In genomic region chr1:6497867-6498575, GRCh38 we compare ENCODE assay signal across 8 cellular contexts. TPM values are rescaled to one million over a fixed set of nuclear protein-coding genes. Genes with fewer than 3 reads are reported as not detected.
DNase-seq lines count a peak whose midpoint lies in the region; ATAC-seq and TF ChIP-seq lines count a peak whose summit lies in the region.

No MANE protein-coding gene starts in this region.

- no peak overlapping the region; the same call in 1 of the 2 replicates for H3K9ac ChIP-seq in SK-N-SH

- H4K20me1 ChIP-seq in SK-N-SH (ENCODE audit: insufficient read depth), result no peaks in the 10 kb centered on the region

- H3K79me2 ChIP-seq in SK-N-SH (ENCODE audit: insufficient read depth), result peaks cover 7% of the 10 kb centered on the region; the same call in 1 of the 2 replicates

- H2AFZ ChIP-seq in SK-N-SH (ENCODE audit: low read depth), result 0 out of 2 replicates have a peak overlapping the region, but pooled peaks have one; percentile 70

- ATAC-seq in SK-N-SH treated with all-trans-retinoic acid at 6 μM for 48 hours, result no peak; the same call in 2 of the 3 replicates
- ATAC-seq in stimulated activated naive B cell treated with anti-CD40 and anti-IgM and Interleukin-4, amounts not matched to agents 10 μg/mL and 1 μg/mL and 100 μg/mL, for 72 hours (replicated peaks), result no peak

- H3F3A ChIP-seq in SK-N-SH (replicated peaks; ENCODE audit: insufficient read depth), result peaks cover 10% of the 10 kb centered on the region

- peak overlapping the region; percentile 66 for H3K4me3 Mint-ChIP-seq in activated T-helper 1 cell treated with anti-CD3 and anti-CD28 coated beads, Interleukin-12 subunit alpha, Interleukin-12 subunit beta, Interleukin-2, Interleukin-4 antibody, amounts not matched to agents 30 ng/mL and 10 ng/mL and 1 ng/mL, durations not matched to agents 14 hours and 24 hours and 36 hours
- peak overlapping the region; percentile 36 to 71 for H3K4me3 Mint-ChIP-seq in stimulated activated naive B cell treated with anti-CD40 and anti-IgM and Interleukin-4, amounts not matched to agents 10 μg/mL and 1 μg/mL and 100 μg/mL, for 72 hours

- POLR2A ChIA-PET in SK-N-SH (lab: Yijun Ruan, JAX), result interaction anchor here (1.5 to 1.8 kb wide), 2 partner anchors 9 to 13 kb away, joined by 3 to 10 read pairs; no protein-coding TSS in a partner anchor

- H3K27me3 Mint-ChIP-seq in activated T-helper 1 cell treated with anti-CD3 and anti-CD28 coated beads, Interleukin-12 subunit alpha, Interleukin-12 subunit beta, Interleukin-2, Interleukin-4 antibody, amounts not matched to agents 30 ng/mL and 10 ng/mL and 1 ng/mL, durations not matched to agents 14 hours and 24 hours and 36 hours (ENCODE audit: insufficient read depth), result peaks cover 30% of the 10 kb centered on the region
- H3K27me3 Mint-ChIP-seq in stimulated activated naive B cell treated with anti-CD40 and anti-IgM and Interleukin-4, amounts not matched to agents 10 μg/mL and 1 μg/mL and 100 μg/mL, for 72 hours, result peaks cover 50 to 67% of the 10 kb centered on the region in 2 donors

- H3K36me3 ChIP-seq in SK-N-SH (replicated peaks in 1 of 2; ENCODE audit: control insufficient read depth in 1 of 2, insufficient read depth in 2 of 2, low read length in 1 of 2), result no peaks in the 10 kb centered on the region

- WGBS in SK-N-SH (ENCODE audit: low lambda C conversion rate), result 48% methylated on average over 9 of the region's 20 CpGs

- peaks cover 0 to 72% of the 10 kb centered on the region in 2 experiments; a peak in 2 of 4 replicates for H3K4me1 ChIP-seq in SK-N-SH (ENCODE audit: control insufficient read depth in 1 of 2, insufficient read depth in 2 of 2, low read depth in 1 of 2, low read length in 1 of 2)

- TF ChIP-seq RAD21 in SK-N-SH (IDR thresholded peaks at IDR 0.05; ENCODE audit: low read length), result no peak

- peak overlapping the region in 1 of 2 experiments; percentile 78; a peak in 2 of 4 replicates for H3K27ac ChIP-seq in SK-N-SH (ENCODE audit: low read depth in 2 of 2, low read length in 1 of 2)

- CTCF ChIA-PET in SK-N-SH (lab: Yijun Ruan, JAX), result interaction anchor here (0.7 to 17.4 kb wide), 6 partner anchors 8 to 57 kb away, joined by 3 to 211 read pairs (median 6); partner anchors contain the start of genes PLEKHG5 and TAS1R1

- H3K4me2 ChIP-seq in SK-N-SH, result peak overlapping the region; percentile 82; the same call in 1 of the 2 replicates

- H3K4me3 ChIP-seq in SK-N-SH (ENCODE audit: low read depth in 2 of 2, low read length in 1 of 2) (peak overlapping the region; percentile 65 to 67), iPS-18c (ENCODE audit: insufficient read depth, low read depth, low read length) (peak overlapping the region; percentile 63)

- no peak for TF ChIP-seq EP300 in SK-N-SH (IDR thresholded peaks at IDR 0.05; ENCODE audit: borderline replicate concordance in 1 of 2, low read depth in 1 of 2, low read length in 1 of 2)

- H3K27me3 ChIP-seq in SK-N-SH (ENCODE audit: insufficient read depth), result no peaks in the 10 kb centered on the region

- intact Hi-C loops in activated T-helper 1 cell treated with anti-CD3 and anti-CD28 coated beads, Interleukin-12 subunit alpha, Interleukin-12 subunit beta, Interleukin-2, Interleukin-4 antibody, amounts not matched to agents 30 ng/mL and 10 ng/mL and 1 ng/mL, durations not matched to agents 14 hours and 24 hours and 36 hours (cut with micrococcal nuclease), result no loop called here

- no peaks in the 10 kb centered on the region for H3K4me1 Mint-ChIP-seq in activated T-helper 1 cell treated with anti-CD3 and anti-CD28 coated beads, Interleukin-12 subunit alpha, Interleukin-12 subunit beta, Interleukin-2, Interleukin-4 antibody, amounts not matched to agents 30 ng/mL and 10 ng/mL and 1 ng/mL, durations not matched to agents 14 hours and 24 hours and 36 hours (ENCODE audit: low read depth)
- peaks cover 3 to 21% of the 10 kb centered on the region in 2 donors for H3K4me1 Mint-ChIP-seq in stimulated activated naive B cell treated with anti-CD40 and anti-IgM and Interleukin-4, amounts not matched to agents 10 μg/mL and 1 μg/mL and 100 μg/mL, for 72 hours

- H3K36me3 Mint-ChIP-seq in activated T-helper 1 cell treated with anti-CD3 and anti-CD28 coated beads, Interleukin-12 subunit alpha, Interleukin-12 subunit beta, Interleukin-2, Interleukin-4 antibody, amounts not matched to agents 30 ng/mL and 10 ng/mL and 1 ng/mL, durations not matched to agents 14 hours and 24 hours and 36 hours (ENCODE audit: low read depth), result no peaks in the 10 kb centered on the region
- peaks cover 0 to 1% of the 10 kb centered on the region in 2 donors for H3K36me3 Mint-ChIP-seq in stimulated activated naive B cell treated with anti-CD40 and anti-IgM and Interleukin-4, amounts not matched to agents 10 μg/mL and 1 μg/mL and 100 μg/mL, for 72 hours

- H3K9me3 ChIP-seq in SK-N-SH (no peaks in the 10 kb centered on the region), iPS-18c (ENCODE audit: control insufficient read depth, insufficient read depth, low read length) (no peaks in the 10 kb centered on the region)

- H3K9me2 ChIP-seq in SK-N-SH, result no peaks in the 10 kb centered on the region

- no peak for DNase-seq in SK-N-SH
- DNase-seq in activated T-helper 1 cell treated with anti-CD3 and anti-CD28 coated beads, Interleukin-12 subunit alpha, Interleukin-12 subunit beta, Interleukin-2, Interleukin-4 antibody, amounts not matched to agents 30 ng/mL and 10 ng/mL and 1 ng/mL, durations not matched to agents 14 hours and 24 hours and 36 hours (ENCODE audit: low spot score), result no peak
- no peak for DNase-seq in stimulated activated naive B cell treated with anti-CD40 and anti-IgM and Interleukin-4, amounts not matched to agents 10 μg/mL and 1 μg/mL and 100 μg/mL, for 72 hours
- DNase-seq in NCI-H2171 treated with DMSO at 0.1 percent for 48 hours (lab: John Stamatoyannopoulos, UW), result no peak
- DNase-seq in NCI-H510A (lab: John Stamatoyannopoulos, UW), result no peak
- no peak for DNase-seq in H4 (ENCODE audit: low spot score)

- H3K27ac Mint-ChIP-seq in activated T-helper 1 cell treated with anti-CD3 and anti-CD28 coated beads, Interleukin-12 subunit alpha, Interleukin-12 subunit beta, Interleukin-2, Interleukin-4 antibody, amounts not matched to agents 30 ng/mL and 10 ng/mL and 1 ng/mL, durations not matched to agents 14 hours and 24 hours and 36 hours, result no peak overlapping the region
- peak overlapping the region; percentile 69 for H3K27ac Mint-ChIP-seq in stimulated activated naive B cell treated with anti-CD40 and anti-IgM and Interleukin-4, amounts not matched to agents 10 μg/mL and 1 μg/mL and 100 μg/mL, for 72 hours

- no peaks in the 10 kb centered on the region for H3K9me3 Mint-ChIP-seq in activated T-helper 1 cell treated with anti-CD3 and anti-CD28 coated beads, Interleukin-12 subunit alpha, Interleukin-12 subunit beta, Interleukin-2, Interleukin-4 antibody, amounts not matched to agents 30 ng/mL and 10 ng/mL and 1 ng/mL, durations not matched to agents 14 hours and 24 hours and 36 hours
- no peaks in the 10 kb centered on the region for H3K9me3 Mint-ChIP-seq in stimulated activated naive B cell treated with anti-CD40 and anti-IgM and Interleukin-4, amounts not matched to agents 10 μg/mL and 1 μg/mL and 100 μg/mL, for 72 hours

- no peak for TF ChIP-seq CTCF in SK-N-SH (IDR thresholded peaks at IDR 0.05)

TF ChIP-seq in SK-N-SH treated with all-trans-retinoic acid at 6 μM for 48 hours, 23 proteins besides CTCF, POLR2A, EP300 and RAD21:
- TF ChIP-seq ZFP3 (CRISPR knock-in tag; IDR thresholded peaks at IDR 0.05) (no peak), GLIS3 (CRISPR knock-in tag; IDR thresholded peaks at IDR 0.05) (no peak), ZNF70 (CRISPR knock-in tag; IDR thresholded peaks at IDR 0.05) (no peak)

RNA-seq across cellular contexts. Expression of gene PLEKHG5, which starts 6.6 kb away (rescaled TPM):
- 14.7 and 14.9 TPM in 2 replicates for polyA plus RNA-seq in SK-N-SH (2012; rRNA removed)
- 3.4 and 5.7 TPM in 2 replicates for polyA plus RNA-seq in SK-N-SH (2012; cell fraction: cytosol; rRNA removed)
- polyA plus RNA-seq in SK-N-SH (2012; cell fraction: nucleus; rRNA removed), result 86.5 and 98.6 TPM in 2 replicates
- total RNA-seq in activated T-helper 1 cell treated with anti-CD3 and anti-CD28 coated beads, Interleukin-12 subunit alpha, Interleukin-12 subunit beta, Interleukin-2, Interleukin-4 antibody, amounts not matched to agents 30 ng/mL and 10 ng/mL and 1 ng/mL, durations not matched to agents 14 hours and 24 hours and 36 hours, result 1.8 and 2.2 TPM in 2 replicates
- 1.3 and 1.6 TPM in 2 replicates for total RNA-seq in H4 (2014; rRNA removed; shearing (Covaris generic))

RNA-seq across cellular contexts. Expression of gene TNFRSF25, which starts 32.0 kb away (rescaled TPM):
- 20.8 TPM in 2 replicates for polyA plus RNA-seq in SK-N-SH (2012; rRNA removed)
- polyA plus RNA-seq in SK-N-SH (2012; cell fraction: cytosol; rRNA removed), result 2.6 and 5.2 TPM in 2 replicates
- polyA plus RNA-seq in SK-N-SH (2012; cell fraction: nucleus; rRNA removed), result 170 and 223 TPM in 2 replicates
- total RNA-seq in activated T-helper 1 cell treated with anti-CD3 and anti-CD28 coated beads, Interleukin-12 subunit alpha, Interleukin-12 subunit beta, Interleukin-2, Interleukin-4 antibody, amounts not matched to agents 30 ng/mL and 10 ng/mL and 1 ng/mL, durations not matched to agents 14 hours and 24 hours and 36 hours, result 151 and 158 TPM in 2 replicates
- 0.10 and 0.81 TPM in 2 replicates for total RNA-seq in H4 (2014; rRNA removed; shearing (Covaris generic))

RNA-seq across cellular contexts. Expression of gene NOL9, which starts 56.3 kb away (rescaled TPM):
- 7.1 and 7.9 TPM in 2 replicates for polyA plus RNA-seq in SK-N-SH (2012; rRNA removed)
- 7.0 and 7.7 TPM in 2 replicates for polyA plus RNA-seq in SK-N-SH (2012; cell fraction: cytosol; rRNA removed)
- 12.4 and 18.8 TPM in 2 replicates for polyA plus RNA-seq in SK-N-SH (2012; cell fraction: nucleus; rRNA removed)
- 50.4 and 58.9 TPM in 2 replicates for total RNA-seq in activated T-helper 1 cell treated with anti-CD3 and anti-CD28 coated beads, Interleukin-12 subunit alpha, Interleukin-12 subunit beta, Interleukin-2, Interleukin-4 antibody, amounts not matched to agents 30 ng/mL and 10 ng/mL and 1 ng/mL, durations not matched to agents 14 hours and 24 hours and 36 hours
- total RNA-seq in H4 (2014; rRNA removed; shearing (Covaris generic)), result 12.0 and 14.9 TPM in 2 replicates

RNA-seq across cellular contexts. Expression of gene TAS1R1, which starts 57.1 kb away (rescaled TPM):
- polyA plus RNA-seq in SK-N-SH (2012; rRNA removed), result not detected in 2 replicates
- polyA plus RNA-seq in SK-N-SH (2012; cell fraction: cytosol; rRNA removed), result 0.03 TPM in 1 of 2 replicates, not detected in the other
- polyA plus RNA-seq in SK-N-SH (2012; cell fraction: nucleus; rRNA removed), result 0.05 TPM in 2 replicates
- total RNA-seq in activated T-helper 1 cell treated with anti-CD3 and anti-CD28 coated beads, Interleukin-12 subunit alpha, Interleukin-12 subunit beta, Interleukin-2, Interleukin-4 antibody, amounts not matched to agents 30 ng/mL and 10 ng/mL and 1 ng/mL, durations not matched to agents 14 hours and 24 hours and 36 hours, result not detected in 2 replicates
- not detected in 2 replicates for total RNA-seq in H4 (2014; rRNA removed; shearing (Covaris generic))

Comparison
In these comparisons a context has a peak if more than half of its experiments do, and no peak if none do; other contexts are left out.
1. RNA of gene TNFRSF25, which starts 32.0 kb away (total RNA-seq): 151 to 158 TPM in activated T-helper 1 cell treated with anti-CD3 and anti-CD28 coated beads, Interleukin-12 subunit alpha, Interleukin-12 subunit beta, Interleukin-2, Interleukin-4 antibody, amounts not matched to agents 30 ng/mL and 10 ng/mL and 1 ng/mL, durations not matched to agents 14 hours and 24 hours and 36 hours; 0.10 to 0.81 TPM in H4; every median in the first group is over 10 times any median in the second.